In the genomic region with DNA sequence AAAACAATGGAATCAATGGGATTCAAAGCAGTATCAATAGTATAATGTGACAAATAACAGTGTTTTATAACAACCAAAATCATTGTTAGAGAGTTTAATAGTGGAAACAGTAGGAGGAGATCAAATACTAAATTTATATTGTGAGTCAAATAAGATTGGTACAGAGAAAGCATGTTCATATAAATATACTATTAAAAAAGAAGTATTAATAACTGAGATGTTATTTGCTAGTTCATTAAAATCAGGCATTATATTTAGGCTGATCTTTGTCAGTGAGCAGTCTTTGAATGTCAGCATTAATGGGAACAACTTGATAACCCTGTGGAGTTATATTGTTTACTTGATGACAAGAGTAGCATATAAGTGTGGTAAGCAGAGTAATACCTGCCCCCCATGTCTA, we compare ENCODE assay signal across 28 cellular contexts. TPM values are rescaled to one million over a fixed set of nuclear protein-coding genes. Genes with fewer than 3 reads are reported as not detected.
DNase-seq lines count a peak whose midpoint lies in the region; ATAC-seq, FAIRE-seq and TF ChIP-seq lines count a peak whose summit lies in the region.
"Had no signal": no experiment of that assay in that cellular context is flagged by ENCODE, and none has a peak within 500 bp of the region (broad histone marks: within the 10 kb centered on the region; RNA-seq: fewer than 3 reads in every experiment).

No MANE protein-coding gene starts in this region.

- no peaks in the 10 kb centered on the region for H3K9me3 ChIP-seq in Panc1 (ENCODE audit: control insufficient read depth, insufficient read depth, low read depth, low read length)
- no peaks in the 10 kb centered on the region for H3K9me3 ChIP-seq in pancreas
- H3K9me3 ChIP-seq in gastrocnemius medialis: no peaks in the 10 kb centered on the region
- H3K9me3 ChIP-seq: BE2C, BLaER1 had no signal

- in situ Hi-C loops in Panc1 (cut with HindIII; ENCODE audit: low pct_unique_long_range_greater_than_20kb, low sequenced_read_pairs): no loop called here
- in situ Hi-C loops in gastrocnemius medialis (cut with MboI; ENCODE audit: low sequenced_read_pairs in 4 of 4): no loop called here

- TF ChIP-seq POLR2A in gastrocnemius medialis (IDR thresholded peaks at IDR 0.05): no peak

- peak overlapping the region; percentile 26; the same call in 1 of the 2 replicates for H3K27ac ChIP-seq in Panc1 (ENCODE audit: low read length)
- no peak overlapping the region for H3K27ac ChIP-seq in pancreas
- H3K27ac ChIP-seq in gastrocnemius medialis: peak overlapping the region; percentile 74 to 87 (median 84)
- H3K27ac ChIP-seq: BLaER1 had no signal

- POLR2A ChIA-PET in Panc1 (lab: Charles Lee): no interaction called here

- DNase-seq in Panc1 (ENCODE audit: low read depth, low spot score) (no peak), pancreas (no peak), gastrocnemius medialis (no peak), NCI-H1930 (lab: John Stamatoyannopoulos, UW) (no peak), germinal center (ENCODE audit: low spot score) (no peak), retina (no peak)
- DNase-seq: 8988T; ACHN; BE2C; C1 segment of cervical spinal cord; CD4-positive, alpha-beta memory T cell; CD4-positive, CD25-positive, alpha-beta regulatory T cell; CD8-positive, alpha-beta memory T cell; COR-L47; DMS 273 treated with DMSO at 0.1 percent for 48 hours; DMS153; DMS53; DMS79; DND-41; EL; GDM1 had no signal

- H3K4me3 ChIP-seq in Panc1 (ENCODE audit: low read depth in 2 of 2, low read length in 2 of 2): no peak overlapping the region
- no peak overlapping the region for H3K4me3 ChIP-seq in pancreas
- H3K4me3 ChIP-seq in gastrocnemius medialis: no peak overlapping the region
- H3K4me3 ChIP-seq: BLaER1, GM12878 had no signal

- no peak for ATAC-seq in Panc1
- ATAC-seq in pancreas: no peak
- ATAC-seq in gastrocnemius medialis: no peak
- ATAC-seq: GM12878 had no signal

- CTCF ChIA-PET in Panc1 (lab: Charles Lee): no interaction called here

- TF ChIP-seq CTCF in Panc1 (IDR thresholded peaks at IDR 0.05): no peak
- no peak for TF ChIP-seq CTCF in pancreas (IDR thresholded peaks at IDR 0.05)
- TF ChIP-seq CTCF in gastrocnemius medialis (IDR thresholded peaks at IDR 0.05 in 4 of 5, conservative IDR thresholded peaks at IDR 0.05 in 1 of 5): no peak

- H3K4me1 ChIP-seq in Panc1 (ENCODE audit: control insufficient read depth, insufficient read depth, low read length) (peaks cover 10% of the 10 kb centered on the region; the same call in 1 of the 2 replicates), pancreas (peaks cover 0 to 3% (median 0%) of the 10 kb centered on the region in 3 donors), gastrocnemius medialis (peaks cover 53 to 64% of the 10 kb centered on the region in 2 donors)
- H3K4me1 ChIP-seq: BE2C, BLaER1 had no signal

- no TSS peak for BruUV-seq in Panc1 (replicated peaks; lab: Mats Ljungman, UMichigan)

- H3K36me3 ChIP-seq in Panc1 (ENCODE audit: control insufficient read depth, insufficient read depth, low read length) (no peaks in the 10 kb centered on the region; the same call in 1 of the 2 replicates), pancreas (no peaks in the 10 kb centered on the region), gastrocnemius medialis (no peaks in the 10 kb centered on the region)
- H3K36me3 ChIP-seq: BE2C, BLaER1 had no signal

- intact Hi-C loops in Panc1 (cut with micrococcal nuclease; ENCODE audit: unreplicated experiment) (no loop called here), pancreas (cut with DNase I) (no loop called here), gastrocnemius medialis (cut with DNase I; ENCODE audit: low total_unique reads) (no loop called here)

- H3K27me3 ChIP-seq in Panc1 (ENCODE audit: control insufficient read depth, insufficient read depth, low read length): no peaks in the 10 kb centered on the region
- H3K27me3 ChIP-seq in pancreas: no peaks in the 10 kb centered on the region
- no peaks in the 10 kb centered on the region for H3K27me3 ChIP-seq in gastrocnemius medialis
- H3K27me3 ChIP-seq: BE2C, BLaER1 had no signal

- FAIRE-seq in pancreas (lab: Jason Lieb, UNC): peak; percentile 65
- FAIRE-seq: A204.1, GM12878, GM12892, GM18507 had no signal

RNA-seq across cellular contexts. Expression of a gene that starts 30.6 kb away (rescaled TPM):
- total RNA-seq in Panc1 (2021; ENCODE audit: unreplicated experiment) (11.1 TPM), pancreas (1 to 10 TPM; 1.9 to 4.1 (median 2.2) TPM), gastrocnemius medialis (10 to 100 TPM; 24.6 to 78.6 (median 70.9) TPM)
- 3.8 TPM for polyA plus RNA-seq in Panc1 (2012; ENCODE audit: insufficient read length)
- polyA plus RNA-seq in pancreas: 1 to 10 TPM; 1.2 to 1.5 TPM
- total RNA-seq: CD4-positive, alpha-beta memory T cell; CD4-positive, CD25-positive, alpha-beta regulatory T cell; CD8-positive, alpha-beta memory T cell; G401; GM12878 had no signal
- polyA plus RNA-seq: CD14-positive monocyte; CD4-positive, alpha-beta memory T cell; CD4-positive, CD25-positive, alpha-beta regulatory T cell; CD8-positive, alpha-beta memory T cell had no signal

Comparison
In these comparisons a context has a peak if more than half of its experiments do, and no peak if none do; other contexts are left out.
1. H3K27ac ChIP-seq: peak in Panc1 (single experiment) and gastrocnemius medialis (4 of 4); none in pancreas (0 of 4).